In the genomic region with DNA sequence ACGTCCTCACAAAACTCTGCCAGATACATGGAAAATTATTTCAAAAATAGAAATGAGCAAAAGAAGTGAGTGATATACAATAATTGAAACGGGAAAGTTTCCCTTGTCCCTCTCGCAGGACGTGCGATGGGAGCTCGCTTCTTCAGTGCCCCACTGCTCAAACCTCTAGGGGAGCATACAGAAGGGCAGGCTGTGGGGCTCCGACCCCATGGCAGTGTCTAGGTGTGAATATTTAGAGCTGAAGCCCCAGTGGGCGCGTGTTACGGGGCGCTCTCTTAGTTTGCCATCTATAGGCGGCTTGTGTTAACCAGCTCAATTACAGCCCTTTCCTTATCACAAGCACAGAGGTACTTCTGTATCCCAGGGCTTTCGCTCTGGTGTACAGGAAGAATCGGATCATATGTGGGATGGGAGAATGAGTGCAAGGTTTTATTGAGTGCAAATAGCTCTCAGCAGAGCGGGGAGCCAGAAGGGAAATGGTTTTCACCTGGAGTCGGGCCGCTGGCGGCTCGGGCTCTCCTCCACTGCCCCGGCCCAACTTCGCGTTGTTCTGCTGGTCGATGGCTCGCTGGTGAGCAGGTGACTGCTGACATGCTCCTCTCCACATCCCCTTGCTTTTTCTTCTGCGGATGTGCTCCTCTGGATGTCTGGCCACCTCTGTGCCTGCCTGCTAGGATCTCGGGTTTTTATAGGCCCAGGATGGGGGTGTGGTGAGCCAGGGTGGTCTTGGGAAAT, we compare ENCODE assay signal across 2 cellular contexts.
TF ChIP-seq lines count a peak whose summit lies in the region.

No MANE protein-coding gene starts in this region.

TF ChIP-seq in GM23338, 12 proteins besides CTCF, POLR2A, EP300 and RAD21 (continued from another document):
- TF ChIP-seq, protein P1, sequence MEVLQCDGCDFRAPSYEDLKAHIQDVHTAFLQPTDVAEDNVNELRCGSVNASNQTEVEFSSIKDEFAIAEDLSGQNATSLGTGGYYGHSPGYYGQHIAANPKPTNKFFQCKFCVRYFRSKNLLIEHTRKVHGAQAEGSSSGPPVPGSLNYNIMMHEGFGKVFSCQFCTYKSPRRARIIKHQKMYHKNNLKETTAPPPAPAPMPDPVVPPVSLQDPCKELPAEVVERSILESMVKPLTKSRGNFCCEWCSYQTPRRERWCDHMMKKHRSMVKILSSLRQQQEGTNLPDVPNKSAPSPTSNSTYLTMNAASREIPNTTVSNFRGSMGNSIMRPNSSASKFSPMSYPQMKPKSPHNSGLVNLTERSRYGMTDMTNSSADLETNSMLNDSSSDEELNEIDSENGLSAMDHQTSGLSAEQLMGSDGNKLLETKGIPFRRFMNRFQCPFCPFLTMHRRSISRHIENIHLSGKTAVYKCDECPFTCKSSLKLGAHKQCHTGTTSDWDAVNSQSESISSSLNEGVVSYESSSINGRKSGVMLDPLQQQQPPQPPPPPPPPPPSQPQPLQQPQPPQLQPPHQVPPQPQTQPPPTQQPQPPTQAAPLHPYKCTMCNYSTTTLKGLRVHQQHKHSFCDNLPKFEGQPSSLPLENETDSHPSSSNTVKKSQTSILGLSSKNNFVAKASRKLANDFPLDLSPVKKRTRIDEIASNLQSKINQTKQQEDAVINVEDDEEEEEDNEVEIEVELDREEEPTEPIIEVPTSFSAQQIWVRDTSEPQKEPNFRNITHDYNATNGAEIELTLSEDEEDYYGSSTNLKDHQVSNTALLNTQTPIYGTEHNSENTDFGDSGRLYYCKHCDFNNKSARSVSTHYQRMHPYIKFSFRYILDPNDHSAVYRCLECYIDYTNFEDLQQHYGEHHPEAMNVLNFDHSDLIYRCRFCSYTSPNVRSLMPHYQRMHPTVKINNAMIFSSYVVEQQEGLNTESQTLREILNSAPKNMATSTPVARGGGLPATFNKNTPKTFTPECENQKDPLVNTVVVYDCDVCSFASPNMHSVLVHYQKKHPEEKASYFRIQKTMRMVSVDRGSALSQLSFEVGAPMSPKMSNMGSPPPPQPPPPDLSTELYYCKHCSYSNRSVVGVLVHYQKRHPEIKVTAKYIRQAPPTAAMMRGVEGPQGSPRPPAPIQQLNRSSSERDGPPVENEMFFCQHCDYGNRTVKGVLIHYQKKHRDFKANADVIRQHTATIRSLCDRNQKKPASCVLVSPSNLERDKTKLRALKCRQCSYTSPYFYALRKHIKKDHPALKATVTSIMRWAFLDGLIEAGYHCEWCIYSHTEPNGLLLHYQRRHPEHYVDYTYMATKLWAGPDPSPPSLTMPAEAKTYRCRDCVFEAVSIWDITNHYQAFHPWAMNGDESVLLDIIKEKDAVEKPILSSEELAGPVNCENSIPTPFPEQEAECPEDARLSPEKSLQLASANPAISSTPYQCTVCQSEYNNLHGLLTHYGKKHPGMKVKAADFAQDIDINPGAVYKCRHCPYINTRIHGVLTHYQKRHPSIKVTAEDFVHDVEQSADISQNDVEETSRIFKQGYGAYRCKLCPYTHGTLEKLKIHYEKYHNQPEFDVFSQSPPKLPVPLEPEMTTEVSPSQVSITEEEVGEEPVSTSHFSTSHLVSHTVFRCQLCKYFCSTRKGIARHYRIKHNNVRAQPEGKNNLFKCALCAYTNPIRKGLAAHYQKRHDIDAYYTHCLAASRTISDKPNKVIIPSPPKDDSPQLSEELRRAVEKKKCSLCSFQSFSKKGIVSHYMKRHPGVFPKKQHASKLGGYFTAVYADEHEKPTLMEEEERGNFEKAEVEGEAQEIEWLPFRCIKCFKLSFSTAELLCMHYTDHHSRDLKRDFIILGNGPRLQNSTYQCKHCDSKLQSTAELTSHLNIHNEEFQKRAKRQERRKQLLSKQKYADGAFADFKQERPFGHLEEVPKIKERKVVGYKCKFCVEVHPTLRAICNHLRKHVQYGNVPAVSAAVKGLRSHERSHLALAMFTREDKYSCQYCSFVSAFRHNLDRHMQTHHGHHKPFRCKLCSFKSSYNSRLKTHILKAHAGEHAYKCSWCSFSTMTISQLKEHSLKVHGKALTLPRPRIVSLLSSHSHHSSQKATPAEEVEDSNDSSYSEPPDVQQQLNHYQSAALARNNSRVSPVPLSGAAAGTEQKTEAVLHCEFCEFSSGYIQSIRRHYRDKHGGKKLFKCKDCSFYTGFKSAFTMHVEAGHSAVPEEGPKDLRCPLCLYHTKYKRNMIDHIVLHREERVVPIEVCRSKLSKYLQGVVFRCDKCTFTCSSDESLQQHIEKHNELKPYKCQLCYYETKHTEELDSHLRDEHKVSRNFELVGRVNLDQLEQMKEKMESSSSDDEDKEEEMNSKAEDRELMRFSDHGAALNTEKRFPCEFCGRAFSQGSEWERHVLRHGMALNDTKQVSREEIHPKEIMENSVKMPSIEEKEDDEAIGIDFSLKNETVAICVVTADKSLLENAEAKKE (CRISPR knock-in tag; IDR thresholded peaks at IDR 0.05), result no peak
- TF ChIP-seq EZH2phosphoT487 (IDR thresholded peaks at IDR 0.05; ENCODE audit: unreplicated experiment), result no peak
TF ChIP-seq in GM23338: peak in this region for 0.

TF ChIP-seq in WTC11, 78 proteins besides CTCF, POLR2A, EP300 and RAD21 (continued from another document):
- TF ChIP-seq, protein P2, sequence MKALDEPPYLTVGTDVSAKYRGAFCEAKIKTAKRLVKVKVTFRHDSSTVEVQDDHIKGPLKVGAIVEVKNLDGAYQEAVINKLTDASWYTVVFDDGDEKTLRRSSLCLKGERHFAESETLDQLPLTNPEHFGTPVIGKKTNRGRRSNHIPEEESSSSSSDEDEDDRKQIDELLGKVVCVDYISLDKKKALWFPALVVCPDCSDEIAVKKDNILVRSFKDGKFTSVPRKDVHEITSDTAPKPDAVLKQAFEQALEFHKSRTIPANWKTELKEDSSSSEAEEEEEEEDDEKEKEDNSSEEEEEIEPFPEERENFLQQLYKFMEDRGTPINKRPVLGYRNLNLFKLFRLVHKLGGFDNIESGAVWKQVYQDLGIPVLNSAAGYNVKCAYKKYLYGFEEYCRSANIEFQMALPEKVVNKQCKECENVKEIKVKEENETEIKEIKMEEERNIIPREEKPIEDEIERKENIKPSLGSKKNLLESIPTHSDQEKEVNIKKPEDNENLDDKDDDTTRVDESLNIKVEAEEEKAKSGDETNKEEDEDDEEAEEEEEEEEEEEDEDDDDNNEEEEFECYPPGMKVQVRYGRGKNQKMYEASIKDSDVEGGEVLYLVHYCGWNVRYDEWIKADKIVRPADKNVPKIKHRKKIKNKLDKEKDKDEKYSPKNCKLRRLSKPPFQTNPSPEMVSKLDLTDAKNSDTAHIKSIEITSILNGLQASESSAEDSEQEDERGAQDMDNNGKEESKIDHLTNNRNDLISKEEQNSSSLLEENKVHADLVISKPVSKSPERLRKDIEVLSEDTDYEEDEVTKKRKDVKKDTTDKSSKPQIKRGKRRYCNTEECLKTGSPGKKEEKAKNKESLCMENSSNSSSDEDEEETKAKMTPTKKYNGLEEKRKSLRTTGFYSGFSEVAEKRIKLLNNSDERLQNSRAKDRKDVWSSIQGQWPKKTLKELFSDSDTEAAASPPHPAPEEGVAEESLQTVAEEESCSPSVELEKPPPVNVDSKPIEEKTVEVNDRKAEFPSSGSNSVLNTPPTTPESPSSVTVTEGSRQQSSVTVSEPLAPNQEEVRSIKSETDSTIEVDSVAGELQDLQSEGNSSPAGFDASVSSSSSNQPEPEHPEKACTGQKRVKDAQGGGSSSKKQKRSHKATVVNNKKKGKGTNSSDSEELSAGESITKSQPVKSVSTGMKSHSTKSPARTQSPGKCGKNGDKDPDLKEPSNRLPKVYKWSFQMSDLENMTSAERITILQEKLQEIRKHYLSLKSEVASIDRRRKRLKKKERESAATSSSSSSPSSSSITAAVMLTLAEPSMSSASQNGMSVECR (CRISPR knock-in tag; IDR thresholded peaks at IDR 0.05; ENCODE audit: borderline replicate concordance), result no peak
- TF ChIP-seq ZBTB21 (CRISPR knock-in tag; IDR thresholded peaks at IDR 0.05; ENCODE audit: borderline replicate concordance) (no peak), FOXJ3 (CRISPR knock-in tag; IDR thresholded peaks at IDR 0.05; ENCODE audit: borderline replicate concordance) (no peak)
- TF ChIP-seq, protein P3, sequence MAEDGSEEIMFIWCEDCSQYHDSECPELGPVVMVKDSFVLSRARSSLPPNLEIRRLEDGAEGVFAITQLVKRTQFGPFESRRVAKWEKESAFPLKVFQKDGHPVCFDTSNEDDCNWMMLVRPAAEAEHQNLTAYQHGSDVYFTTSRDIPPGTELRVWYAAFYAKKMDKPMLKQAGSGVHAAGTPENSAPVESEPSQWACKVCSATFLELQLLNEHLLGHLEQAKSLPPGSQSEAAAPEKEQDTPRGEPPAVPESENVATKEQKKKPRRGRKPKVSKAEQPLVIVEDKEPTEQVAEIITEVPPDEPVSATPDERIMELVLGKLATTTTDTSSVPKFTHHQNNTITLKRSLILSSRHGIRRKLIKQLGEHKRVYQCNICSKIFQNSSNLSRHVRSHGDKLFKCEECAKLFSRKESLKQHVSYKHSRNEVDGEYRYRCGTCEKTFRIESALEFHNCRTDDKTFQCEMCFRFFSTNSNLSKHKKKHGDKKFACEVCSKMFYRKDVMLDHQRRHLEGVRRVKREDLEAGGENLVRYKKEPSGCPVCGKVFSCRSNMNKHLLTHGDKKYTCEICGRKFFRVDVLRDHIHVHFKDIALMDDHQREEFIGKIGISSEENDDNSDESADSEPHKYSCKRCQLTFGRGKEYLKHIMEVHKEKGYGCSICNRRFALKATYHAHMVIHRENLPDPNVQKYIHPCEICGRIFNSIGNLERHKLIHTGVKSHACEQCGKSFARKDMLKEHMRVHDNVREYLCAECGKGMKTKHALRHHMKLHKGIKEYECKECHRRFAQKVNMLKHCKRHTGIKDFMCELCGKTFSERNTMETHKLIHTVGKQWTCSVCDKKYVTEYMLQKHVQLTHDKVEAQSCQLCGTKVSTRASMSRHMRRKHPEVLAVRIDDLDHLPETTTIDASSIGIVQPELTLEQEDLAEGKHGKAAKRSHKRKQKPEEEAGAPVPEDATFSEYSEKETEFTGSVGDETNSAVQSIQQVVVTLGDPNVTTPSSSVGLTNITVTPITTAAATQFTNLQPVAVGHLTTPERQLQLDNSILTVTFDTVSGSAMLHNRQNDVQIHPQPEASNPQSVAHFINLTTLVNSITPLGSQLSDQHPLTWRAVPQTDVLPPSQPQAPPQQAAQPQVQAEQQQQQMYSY (CRISPR knock-in tag; IDR thresholded peaks at IDR 0.05), result no peak
